ENCODE assay signal across 8 cellular contexts in genomic region chr12:109714141-109714912, GRCh38.
DNase-seq lines count a peak whose midpoint lies in the region; ATAC-seq and TF ChIP-seq lines count a peak whose summit lies in the region.

No MANE protein-coding gene starts in this region.

- in situ Hi-C loops in astrocyte of the spinal cord (cut with HindIII; ENCODE audit: low sequenced_read_pairs): no loop called here

- no peaks in the 10 kb centered on the region for H3K27me3 ChIP-seq in KMS-11 (ENCODE audit: insufficient read depth, low read depth)

- peak; percentile 22 for ATAC-seq in GM21423 (IDR thresholded peaks at IDR 0.05; ENCODE audit: unreplicated experiment)
- no peak for ATAC-seq in GM19328 (IDR thresholded peaks at IDR 0.05; ENCODE audit: unreplicated experiment)

- peak overlapping the region; percentile 29; the same call in 1 of the 2 replicates for H3K4me2 ChIP-seq in KMS-11

- H2AFZ ChIP-seq in KMS-11 (ENCODE audit: low read depth): peak overlapping the region; percentile 44

- H3K9ac ChIP-seq in KMS-11: no peak overlapping the region; the same call in 1 of the 2 replicates

- no peaks in the 10 kb centered on the region for H3K79me2 ChIP-seq in KMS-11 (ENCODE audit: insufficient read depth, low read depth)

- H3K4me3 ChIP-seq in KMS-11 (IDR thresholded peaks at IDR 0.05; ENCODE audit: insufficient read depth, low read depth, low read length): no peak overlapping the region
- peak overlapping the region; percentile 41 for H3K4me3 ChIP-seq in astrocyte of the spinal cord (ENCODE audit: low read depth, low read length)

- peaks cover 11% of the 10 kb centered on the region for H3K4me1 ChIP-seq in KMS-11 (ENCODE audit: low read depth, poor library complexity, severe bottlenecking)

- H3K36me3 ChIP-seq in KMS-11 (ENCODE audit: insufficient read depth): no peaks in the 10 kb centered on the region

- no peak overlapping the region for H3K27ac ChIP-seq in KMS-11

- H4K20me1 ChIP-seq in KMS-11 (ENCODE audit: insufficient read depth): no peaks in the 10 kb centered on the region

- TF ChIP-seq CTCF in KMS-11 (conservative IDR thresholded peaks at IDR 0.05; ENCODE audit: low read depth, low read length) (no peak), astrocyte of the spinal cord (IDR thresholded peaks at IDR 0.05; ENCODE audit: low read depth, low read length) (peak; percentile 1)

- DNase-seq in COR-L47 (lab: John Stamatoyannopoulos, UW) (peak; percentile 59), T-helper 2 cell (peak in 4 of 5 experiments; percentile 22 to 49 (median 42)), astrocyte of the spinal cord (ENCODE audit: low read depth, low spot score) (peak; percentile 31), iris pigment epithelial cell (ENCODE audit: low read depth) (peak; percentile 40)
- DNase-seq in stimulated activated CD4-positive, alpha-beta T cell treated with anti-CD3 and anti-CD28 coated beads, Interleukin-15, amount 100 ng/mL, for 1 hour (ENCODE audit: low read depth in 1 of 2, low spot score in 1 of 2): peak; percentile 29 to 49
